10 cellular contexts compared by ENCODE assay signal in genomic region chr15:43958894-43959330, GRCh38.
DNase-seq lines count a peak whose midpoint lies in the region; ATAC-seq, FAIRE-seq and TF ChIP-seq lines count a peak whose summit lies in the region.
"Had no signal": no experiment of that assay in that cellular context is flagged by ENCODE, and none has a peak within 500 bp of the region (broad histone marks: within the 10 kb centered on the region; RNA-seq: fewer than 3 reads in every experiment).

No MANE protein-coding gene starts in this region.

- DNase-seq in G401 (ENCODE audit: low spot score) (peak; percentile 19), RCC 7860 (ENCODE audit: low spot score) (peak; percentile 76), fibroblast of mammary gland (ENCODE audit: low read depth) (peak; percentile 95), retinal pigment epithelial cell (ENCODE audit: low read depth) (peak; percentile 63), NCI-H2081 treated with DMSO at 0.1 percent for 48 hours (lab: John Stamatoyannopoulos, UW) (no peak)
- DNase-seq: activated CD8-positive, alpha-beta memory T cell treated with anti-CD3 and anti-CD28 coated beads, Interleukin-2, amount 10 ng/mL, durations not matched to agents 7 days and 5 days; stimulated activated CD8-positive, alpha-beta memory T cell treated with anti-CD3 and anti-CD28 coated beads, Interleukin-4, amount 100 ng/mL, for 48 hours had no signal

- ATAC-seq in GM18498 (IDR thresholded peaks at IDR 0.05; ENCODE audit: unreplicated experiment) (no peak), HG02759 (IDR thresholded peaks at IDR 0.05; ENCODE audit: unreplicated experiment) (no peak)
- ATAC-seq: activated CD8-positive, alpha-beta memory T cell treated with anti-CD3 and anti-CD28 coated beads, Interleukin-2, amount 10 ng/mL, durations not matched to agents 7 days and 5 days had no signal

- FAIRE-seq in RCC 7860 (lab: Jason Lieb, UNC): peak; percentile 95

- H3K4me3 ChIP-seq in fibroblast of mammary gland (ENCODE audit: control insufficient read depth, low read depth, low read length) (no peak overlapping the region), retinal pigment epithelial cell (ENCODE audit: low read length) (no peak overlapping the region)
- H3K4me3 ChIP-seq: ascending aorta had no signal

- no peak for TF ChIP-seq CTCF in fibroblast of mammary gland (conservative IDR thresholded peaks at IDR 0.05; ENCODE audit: control insufficient read depth, insufficient read depth, low read depth, low read length)
- no peak for TF ChIP-seq CTCF in retinal pigment epithelial cell (conservative IDR thresholded peaks at IDR 0.05; ENCODE audit: low read depth, low read length)

- in situ Hi-C loops in G401 (cut with HindIII; ENCODE audit: low sequenced_read_pairs): no loop called here
